25 cellular contexts compared by ENCODE assay signal in the genomic region with DNA sequence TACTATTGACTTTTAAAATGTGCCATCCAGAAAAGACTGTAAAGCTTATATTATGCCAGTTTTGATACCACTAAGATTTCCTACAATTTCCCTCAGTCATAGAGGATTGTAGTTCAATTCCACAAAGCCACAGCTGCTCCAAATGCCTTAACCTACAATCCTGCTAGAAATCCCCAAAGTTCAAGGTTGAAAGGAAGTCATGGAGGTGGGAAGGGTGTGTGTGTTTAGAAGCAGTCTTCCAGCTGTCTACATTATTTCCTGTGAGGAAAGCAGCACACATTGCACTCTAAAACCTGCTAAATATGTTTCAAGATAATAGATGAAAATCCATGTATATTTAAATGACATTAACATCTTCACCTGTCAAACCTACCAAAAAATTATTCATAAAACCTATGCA. TPM values are rescaled to one million over a fixed set of nuclear protein-coding genes. Genes with fewer than 3 reads are reported as not detected.
"Had no signal": no experiment of that assay in that cellular context is flagged by ENCODE, and none has a peak within 500 bp of the region (broad histone marks: within the 10 kb centered on the region; RNA-seq: fewer than 3 reads in every experiment).

No MANE protein-coding gene starts in this region.

- H3K27me3 ChIP-seq: body of pancreas had no signal

- H3K27ac ChIP-seq: body of pancreas, WERI-Rb-1 had no signal

- H3K4me3 ChIP-seq: body of pancreas had no signal

- DNase-seq: activated CD4-positive, alpha-beta T cell treated with anti-CD3 and anti-CD28 coated beads for 48 hours; activated CD4-positive, alpha-beta T cell treated with anti-CD3 and anti-CD28 coated beads, Interleukin-2, amount 50 U/mL, for 48 hours; activated CD8-positive, alpha-beta memory T cell treated with anti-CD3 and anti-CD28 coated beads, Interleukin-2, amount 10 ng/mL, durations not matched to agents 7 days and 5 days; activated effector memory CD4-positive, alpha-beta T cell treated with Interleukin-2 at 50 U/mL for 16 hours; activated naive CD4-positive, alpha-beta T cell; activated T-cell treated with anti-CD3 and anti-CD28 coated beads, Interleukin-2, amount 50 U/mL, for 24 hours; aorta; body of pancreas; IMR-90; KBM-7; NCI-H1048; NCI-H146; NCI-H1930; NCI-H2171; NCI-H2227 treated with DMSO at 0.1 percent for 48 hours; NCI-H526; NCI-H82; SK-N-SH; T-helper 1 cell; WERI-Rb-1 had no signal

- H3K4me1 Mint-ChIP-seq: activated CD8-positive, alpha-beta memory T cell treated with anti-CD3 and anti-CD28 coated beads, Interleukin-2, amount 10 ng/mL, durations not matched to agents 7 days and 5 days; activated naive CD4-positive, alpha-beta T cell treated with anti-CD3 and anti-CD28 coated beads, Interleukin-2, amount 50 U/mL, for 24 hours had no signal

- H3K36me3 Mint-ChIP-seq: activated CD8-positive, alpha-beta memory T cell treated with anti-CD3 and anti-CD28 coated beads, Interleukin-2, amount 10 ng/mL, durations not matched to agents 7 days and 5 days; activated naive CD4-positive, alpha-beta T cell treated with anti-CD3 and anti-CD28 coated beads, Interleukin-2, amount 50 U/mL, for 24 hours had no signal

- H3K9me3 Mint-ChIP-seq: activated naive CD4-positive, alpha-beta T cell treated with anti-CD3 and anti-CD28 coated beads, Interleukin-2, amount 50 U/mL, for 24 hours; activated T-cell treated with anti-CD3 and anti-CD28 coated beads, Interleukin-2, amount 50 U/mL, for 24 hours; activated T-helper 1 cell treated with anti-CD3 and anti-CD28 coated beads, Interleukin-12 subunit alpha, Interleukin-12 subunit beta, Interleukin-2, Interleukin-4 antibody, amounts not matched to agents 30 ng/mL and 10 ng/mL and 1 ng/mL, durations not matched to agents 14 hours and 24 hours and 36 hours had no signal

- H3K9me3 ChIP-seq: body of pancreas, SK-N-SH had no signal

- H3K27ac Mint-ChIP-seq: activated CD8-positive, alpha-beta memory T cell treated with anti-CD3 and anti-CD28 coated beads, Interleukin-2, amount 10 ng/mL, durations not matched to agents 7 days and 5 days; activated naive CD4-positive, alpha-beta T cell treated with anti-CD3 and anti-CD28 coated beads, Interleukin-2, amount 50 U/mL, for 24 hours; activated T-cell treated with anti-CD3 and anti-CD28 coated beads, Interleukin-2, amount 50 U/mL, for 24 hours; activated T-helper 1 cell treated with anti-CD3 and anti-CD28 coated beads, Interleukin-12 subunit alpha, Interleukin-12 subunit beta, Interleukin-2, Interleukin-4 antibody, amounts not matched to agents 30 ng/mL and 10 ng/mL and 1 ng/mL, durations not matched to agents 14 hours and 24 hours and 36 hours had no signal

- ATAC-seq: activated CD4-positive, CD25-positive, alpha-beta regulatory T cell treated with anti-CD3 and anti-CD28 coated beads, Interleukin-2, amount 50 U/mL, for 24 hours; activated CD8-positive, alpha-beta memory T cell treated with anti-CD3 and anti-CD28 coated beads, Interleukin-2, amount 10 ng/mL, durations not matched to agents 7 days and 5 days; body of pancreas had no signal

- H3K4me2 ChIP-seq: SK-N-SH had no signal

- H3K36me3 ChIP-seq: WERI-Rb-1 had no signal

- H3K9ac ChIP-seq: SK-N-SH had no signal

- H3K4me3 Mint-ChIP-seq: activated CD8-positive, alpha-beta memory T cell treated with anti-CD3 and anti-CD28 coated beads, Interleukin-2, amount 10 ng/mL, durations not matched to agents 7 days and 5 days; activated naive CD4-positive, alpha-beta T cell treated with anti-CD3 and anti-CD28 coated beads, Interleukin-2, amount 50 U/mL, for 24 hours; activated T-cell treated with anti-CD3 and anti-CD28 coated beads, Interleukin-2, amount 50 U/mL, for 24 hours; activated T-helper 1 cell treated with anti-CD3 and anti-CD28 coated beads, Interleukin-12 subunit alpha, Interleukin-12 subunit beta, Interleukin-2, Interleukin-4 antibody, amounts not matched to agents 30 ng/mL and 10 ng/mL and 1 ng/mL, durations not matched to agents 14 hours and 24 hours and 36 hours had no signal

RNA-seq across cellular contexts. Expression of a gene that starts 11.8 kb away (rescaled TPM):
- total RNA-seq: activated T-helper 1 cell treated with anti-CD3 and anti-CD28 coated beads, Interleukin-12 subunit alpha, Interleukin-12 subunit beta, Interleukin-2, Interleukin-4 antibody, amounts not matched to agents 30 ng/mL and 10 ng/mL and 1 ng/mL, durations not matched to agents 14 hours and 24 hours and 36 hours; LHCN-M2; M059J had no signal
